ENCODE assay signal across 29 cellular contexts in genomic region chr13:76470991-76471390, GRCh38.
"Had no signal": no experiment of that assay in that cellular context is flagged by ENCODE, and none has a peak within 500 bp of the region (broad histone marks: within the 10 kb centered on the region; RNA-seq: fewer than 3 reads in every experiment).

No MANE protein-coding gene starts in this region.

- H3K27ac Mint-ChIP-seq: activated naive CD4-positive, alpha-beta T cell treated with anti-CD3 and anti-CD28 coated beads for 36 hours; activated naive CD8-positive, alpha-beta T cell treated with anti-CD3 and anti-CD28 coated beads for 36 hours; dendritic cell treated with granulocyte-macrophage colony-stimulating factor and Interleukin-4, amounts not matched to agents 40 ng/mL and 50 ng/mL, for 4 days; memory B cell; progenitor cell of endocrine pancreas; stimulated activated memory B cell treated with anti-CD40 and anti-IgM and Interleukin-4, amounts not matched to agents 10 μg/mL and 1 μg/mL and 100 μg/mL, for 72 hours had no signal

- H3K4me3 ChIP-seq: adrenal gland, ascending aorta, esophagus muscularis mucosa, heart left ventricle, mucosa of descending colon, ovary, skin epidermis, thyroid gland had no signal

- H3K27me3 Mint-ChIP-seq: dendritic cell treated with granulocyte-macrophage colony-stimulating factor and Interleukin-4, amounts not matched to agents 40 ng/mL and 50 ng/mL, for 4 days; progenitor cell of endocrine pancreas had no signal

- ATAC-seq: foreskin keratinocyte; heart left ventricle; mucosa of descending colon; sciatic nerve; stimulated activated memory B cell treated with anti-CD40 and anti-IgM and Interleukin-4, amounts not matched to agents 10 μg/mL and 1 μg/mL and 100 μg/mL, for 72 hours; stimulated activated naive CD8-positive, alpha-beta T cell treated with anti-CD3 and anti-CD28 coated beads, Interleukin-15, amount 100 ng/mL, for 72 hours had no signal

- H3K4me1 ChIP-seq: adrenal gland, ascending aorta, foreskin keratinocyte, thyroid gland had no signal

- H3K27ac ChIP-seq: adrenal gland, ascending aorta, brain microvascular endothelial cell, esophagus muscularis mucosa, foreskin keratinocyte, ovary, skin epidermis, thyroid gland had no signal

- H3K9me3 Mint-ChIP-seq: activated naive CD4-positive, alpha-beta T cell treated with anti-CD3 and anti-CD28 coated beads for 36 hours; activated naive CD8-positive, alpha-beta T cell treated with anti-CD3 and anti-CD28 coated beads for 36 hours; central memory CD8-positive, alpha-beta T cell; dendritic cell treated with granulocyte-macrophage colony-stimulating factor and Interleukin-4, amounts not matched to agents 40 ng/mL and 50 ng/mL, for 4 days; memory B cell; nephron; stimulated activated memory B cell treated with anti-CD40 and anti-IgM and Interleukin-4, amounts not matched to agents 10 μg/mL and 1 μg/mL and 100 μg/mL, for 72 hours; stimulated activated naive CD8-positive, alpha-beta T cell treated with anti-CD3 and anti-CD28 coated beads, Interleukin-15, amount 100 ng/mL, for 72 hours had no signal

- H3K27me3 ChIP-seq: adrenal gland, ascending aorta, brain microvascular endothelial cell, esophagus muscularis mucosa, heart left ventricle, ovary, thyroid gland had no signal

- H3K36me3 ChIP-seq: adrenal gland, ascending aorta, brain microvascular endothelial cell, esophagus muscularis mucosa, heart left ventricle, ovary, thyroid gland had no signal

- H3K4me1 Mint-ChIP-seq: activated naive CD8-positive, alpha-beta T cell treated with anti-CD3 and anti-CD28 coated beads for 36 hours; central memory CD8-positive, alpha-beta T cell; memory B cell; stimulated activated memory B cell treated with anti-CD40 and anti-IgM and Interleukin-4, amounts not matched to agents 10 μg/mL and 1 μg/mL and 100 μg/mL, for 72 hours; stimulated activated naive CD8-positive, alpha-beta T cell treated with anti-CD3 and anti-CD28 coated beads, Interleukin-15, amount 100 ng/mL, for 72 hours had no signal

- H3K9me3 ChIP-seq: adrenal gland, ascending aorta, esophagus muscularis mucosa, heart left ventricle, mucosa of descending colon, ovary, thyroid gland had no signal

- H3K4me3 Mint-ChIP-seq: activated naive CD4-positive, alpha-beta T cell treated with anti-CD3 and anti-CD28 coated beads for 36 hours; activated naive CD8-positive, alpha-beta T cell treated with anti-CD3 and anti-CD28 coated beads for 36 hours; central memory CD8-positive, alpha-beta T cell; dendritic cell treated with granulocyte-macrophage colony-stimulating factor and Interleukin-4, amounts not matched to agents 40 ng/mL and 50 ng/mL, for 4 days; memory B cell; nephron; stimulated activated memory B cell treated with anti-CD40 and anti-IgM and Interleukin-4, amounts not matched to agents 10 μg/mL and 1 μg/mL and 100 μg/mL, for 72 hours; stimulated activated naive CD8-positive, alpha-beta T cell treated with anti-CD3 and anti-CD28 coated beads, Interleukin-15, amount 100 ng/mL, for 72 hours had no signal

- H3K36me3 Mint-ChIP-seq: activated naive CD8-positive, alpha-beta T cell treated with anti-CD3 and anti-CD28 coated beads for 36 hours; memory B cell; stimulated activated memory B cell treated with anti-CD40 and anti-IgM and Interleukin-4, amounts not matched to agents 10 μg/mL and 1 μg/mL and 100 μg/mL, for 72 hours had no signal

- DNase-seq: activated CD4-positive, alpha-beta T cell treated with anti-CD3 and anti-CD28 coated beads for 48 hours; activated CD4-positive, alpha-beta T cell treated with anti-CD3 and anti-CD28 coated beads, Interleukin-2, amount 50 U/mL, for 48 hours; activated CD8-positive, alpha-beta memory T cell treated with anti-CD3 and anti-CD28 coated beads for 24 hours; activated effector memory CD4-positive, alpha-beta T cell treated with anti-CD3 and anti-CD28 coated beads, Interleukin-2, amount 50 U/mL, for 16 hours; activated naive CD4-positive, alpha-beta T cell treated with anti-CD3 and anti-CD28 coated beads for 36 hours; activated naive CD8-positive, alpha-beta T cell treated with anti-CD3 and anti-CD28 coated beads for 36 hours; adrenal gland; brain microvascular endothelial cell; foreskin keratinocyte; heart left ventricle; hypothalamus; mucosa of descending colon; ovary; stimulated activated CD4-positive, alpha-beta T cell treated with anti-CD3 and anti-CD28 coated beads, Interleukin-4, amount 100 ng/mL, for 4 hours; stimulated activated CD8-positive, alpha-beta memory T cell treated with anti-CD3 and anti-CD28 coated beads, Interleukin-4, amount 100 ng/mL, for 48 hours; stimulated activated naive CD8-positive, alpha-beta T cell treated with anti-CD3 and anti-CD28 coated beads, Interleukin-15, amount 100 ng/mL, for 72 hours; substantia nigra; T-helper 1 cell; thyroid gland had no signal
